In the genomic region with DNA sequence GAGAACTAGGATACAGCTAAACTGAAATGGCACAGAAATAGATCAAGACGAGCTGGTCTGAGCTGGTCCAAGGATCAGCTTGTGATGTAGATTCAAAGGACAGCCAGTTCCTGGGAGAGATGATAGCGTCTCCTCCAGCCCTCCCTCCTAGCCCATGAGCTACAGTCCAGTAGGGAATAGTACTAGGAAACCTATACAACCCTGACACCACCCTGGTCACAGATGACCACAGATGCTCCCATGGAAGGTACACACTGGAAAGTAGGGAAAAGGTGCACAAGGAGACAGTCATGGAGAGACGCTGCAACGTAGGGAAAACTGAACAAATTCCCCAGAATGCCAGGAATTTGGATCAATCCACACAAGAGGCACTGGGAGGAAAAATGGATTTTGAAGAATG, we compare ENCODE assay signal across 1 cellular context.
TF ChIP-seq lines count a peak whose summit lies in the region.

No MANE protein-coding gene starts in this region.

TF ChIP-seq in IMR-90, 13 proteins besides CTCF, POLR2A, EP300 and RAD21:
- TF ChIP-seq RFX5 (IDR thresholded peaks at IDR 0.05; ENCODE audit: low read depth, low read length) (no peak), MXI1 (IDR thresholded peaks at IDR 0.05; ENCODE audit: borderline replicate concordance, low read depth, low read length) (no peak), FOS (IDR thresholded peaks at IDR 0.05; ENCODE audit: low read depth, low read length) (no peak), MAZ (IDR thresholded peaks at IDR 0.05; ENCODE audit: borderline replicate concordance, low read depth, low read length) (no peak), RCOR1 (IDR thresholded peaks at IDR 0.05; ENCODE audit: insufficient replicate concordance, low read length) (no peak)
TF ChIP-seq in IMR-90: peak in this region for 0.
